ENCODE assay signal across 28 cellular contexts in the genomic region with DNA sequence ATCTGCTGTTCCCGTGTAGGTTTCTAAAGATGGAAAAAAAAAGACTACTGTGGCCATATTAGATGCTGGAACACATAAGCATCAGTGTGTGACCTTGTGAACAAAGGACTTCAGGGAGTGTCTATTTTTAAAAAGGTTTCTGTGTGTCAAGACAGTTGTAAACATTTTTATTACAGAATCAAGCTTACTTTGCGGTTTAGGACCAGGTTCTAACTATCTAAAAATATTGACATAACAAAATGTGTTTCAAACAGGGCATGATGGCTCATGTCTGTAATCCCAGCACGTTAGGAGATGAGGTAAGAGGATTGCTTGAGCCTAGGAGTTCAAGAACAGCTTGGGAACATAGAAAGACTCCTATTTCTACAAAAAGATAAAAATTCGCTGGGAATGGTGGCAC. TPM values are rescaled to one million over a fixed set of nuclear protein-coding genes. Genes with fewer than 3 reads are reported as not detected.
DNase-seq lines count a peak whose midpoint lies in the region; ATAC-seq and TF ChIP-seq lines count a peak whose summit lies in the region.
"Had no signal": no experiment of that assay in that cellular context is flagged by ENCODE, and none has a peak within 500 bp of the region (broad histone marks: within the 10 kb centered on the region; RNA-seq: fewer than 3 reads in every experiment).

No MANE protein-coding gene starts in this region.

- peak; percentile 38 for DNase-seq in NCI-H2196 (lab: John Stamatoyannopoulos, UW; ENCODE audit: unreplicated experiment)
- no peak for DNase-seq in NCI-H2196 treated with DMSO at 0.1 percent for 48 hours (lab: John Stamatoyannopoulos, UW; ENCODE audit: unreplicated experiment)
- DNase-seq in LoVo (ENCODE audit: low spot score), result peak; percentile 34
- DNase-seq in PC-3, result peak; percentile 54
- peak; percentile 45 for DNase-seq in fibroblast of villous mesenchyme (ENCODE audit: low read depth)
- DNase-seq in stimulated activated CD4-positive, alpha-beta T cell treated with anti-CD3 and anti-CD28 coated beads, Interleukin-4, amount 100 ng/mL, for 1 hour, result no peak
- DNase-seq: activated CD4-positive, alpha-beta T cell treated with anti-CD3 and anti-CD28 coated beads, Interleukin-2, amount 50 U/mL, for 48 hours; activated naive CD4-positive, alpha-beta T cell; activated naive CD8-positive, alpha-beta T cell treated with anti-CD3 and anti-CD28 coated beads, Interleukin-2, amount 50 U/mL, for 24 hours; activated T-cell treated with anti-CD3 and anti-CD28 coated beads, Interleukin-2, amount 50 U/mL, for 72 hours; colonic mucosa; effector CD4-positive, alpha-beta T cell; glutamatergic neuron; islet precursor cell; left ventricle myocardium superior; MG63; NCI-H1105 treated with DMSO at 0.1 percent for 48 hours; NCI-H187 treated with DMSO at 0.1 percent for 48 hours; NCI-H524 treated with DMSO at 0.1 percent for 48 hours; stimulated activated CD4-positive, alpha-beta T cell treated with anti-CD3 and anti-CD28 coated beads, Interleukin-1b, Interleukin-23, amount 100 ng/mL, for 48 hours; stimulated activated naive CD8-positive, alpha-beta T cell treated with anti-CD3 and anti-CD28 coated beads, Interleukin-15, Interleukin-2, amounts not matched to agents 100 U/mL and 50 U/mL, for 24 hours; T-helper 1 cell had no signal

- ATAC-seq in PC-3 (peak; percentile 92), GM19397 (IDR thresholded peaks at IDR 0.05; ENCODE audit: unreplicated experiment) (no peak), HG02885 (IDR thresholded peaks at IDR 0.05; ENCODE audit: poor library complexity, unreplicated experiment) (no peak)
- ATAC-seq: activated CD4-positive, CD25-positive, alpha-beta regulatory T cell treated with anti-CD3 and anti-CD28 coated beads, Interleukin-2, amount 50 U/mL, for 24 hours; activated naive CD8-positive, alpha-beta T cell treated with anti-CD3 and anti-CD28 coated beads, Interleukin-2, amount 50 U/mL, for 24 hours; activated T-cell treated with anti-CD3 and anti-CD28 coated beads, Interleukin-2, amount 50 U/mL, for 72 hours; left ventricle myocardium superior; stimulated activated naive CD8-positive, alpha-beta T cell treated with anti-CD3 and anti-CD28 coated beads, Interleukin-15, Interleukin-2, amounts not matched to agents 100 U/mL and 50 U/mL, for 24 hours had no signal

- H2AFZ ChIP-seq in PC-3 (ENCODE audit: low read length), result no peak overlapping the region

- H3K27ac ChIP-seq in PC-3 (ENCODE audit: low read length), result no peak overlapping the region
- H3K27ac ChIP-seq: colonic mucosa, right atrium auricular region, SK-N-MC had no signal

- CTCF ChIA-PET in PC-3 (lab: Charles Lee), result interaction anchor here (0.6 kb wide), 1 partner anchor 175 kb away, joined by 3 read pairs; no protein-coding TSS in a partner anchor

- H3K79me2 ChIP-seq in PC-3 (ENCODE audit: low read length), result no peaks in the 10 kb centered on the region

- no peaks in the 10 kb centered on the region for H3K9me3 ChIP-seq in PC-3 (ENCODE audit: low read length)
- H3K9me3 ChIP-seq: colonic mucosa, MG63, right atrium auricular region had no signal

- no TSS peak for BruUV-seq in PC-3 (replicated peaks; lab: Mats Ljungman, UMichigan)

- POLR2A ChIA-PET in PC-3 (lab: Charles Lee; ENCODE audit: unreplicated experiment), result interaction anchor here (0.7 kb wide), 1 partner anchor 9 kb away, joined by 5 read pairs; no protein-coding TSS in a partner anchor

- H3K4me3 ChIP-seq in PC-3 (ENCODE audit: low read length) (no peak overlapping the region), fibroblast of villous mesenchyme (ENCODE audit: low read depth, low read length) (no peak overlapping the region)
- H3K4me3 ChIP-seq: colonic mucosa, MG63, right atrium auricular region, SK-N-MC had no signal

- H3K36me3 ChIP-seq in PC-3 (ENCODE audit: low read depth, low read length), result no peaks in the 10 kb centered on the region
- H3K36me3 ChIP-seq: colonic mucosa, MG63, right atrium auricular region had no signal

- H3K27me3 ChIP-seq in PC-3 (ENCODE audit: low read length), result no peaks in the 10 kb centered on the region
- H3K27me3 ChIP-seq: colonic mucosa, MG63, right atrium auricular region had no signal

- H3K4me2 ChIP-seq in PC-3 (ENCODE audit: low read length), result no peak overlapping the region

- intact Hi-C loops in PC-3 (cut with micrococcal nuclease), result no loop called here

- peaks cover 10% of the 10 kb centered on the region; the same call in 1 of the 2 replicates for H3K4me1 ChIP-seq in PC-3 (ENCODE audit: insufficient read depth, low read length)
- H3K4me1 ChIP-seq: colonic mucosa, right atrium auricular region had no signal

- no peaks in the 10 kb centered on the region for H4K20me1 ChIP-seq in PC-3 (ENCODE audit: low read length)

- H3F3A ChIP-seq in PC-3 (ENCODE audit: low read length, unreplicated experiment), result no peaks in the 10 kb centered on the region

- no peak for TF ChIP-seq CTCF in PC-3 (conservative IDR thresholded peaks at IDR 0.05; ENCODE audit: low read depth, low read length)
- no peak for TF ChIP-seq CTCF in fibroblast of villous mesenchyme (IDR thresholded peaks at IDR 0.05; ENCODE audit: insufficient read depth, low read depth, low read length)

- no peak overlapping the region for H3K9ac ChIP-seq in PC-3 (ENCODE audit: low read length)

- no peaks in the 10 kb centered on the region for H3K9me2 ChIP-seq in PC-3 (replicated peaks; ENCODE audit: low read length)

RNA-seq across cellular contexts. Expression of a gene that starts 7.1 kb away (rescaled TPM):
- total RNA-seq in PC-3 (2014; rRNA removed), result 15.0 and 22.0 TPM in 2 replicates
- total RNA-seq in fibroblast of villous mesenchyme, result 15.5 and 21.3 TPM in 2 replicates

RNA-seq across cellular contexts. Expression of a gene that starts 25.3 kb away (rescaled TPM):
- total RNA-seq in PC-3 (2014; rRNA removed) (8.2 and 9.4 TPM in 2 replicates), fibroblast of villous mesenchyme (2.3 and 2.6 TPM in 2 replicates)
- total RNA-seq: HT1080, left ventricle myocardium superior, right atrium auricular region had no signal

Comparison
In these comparisons a context has a peak if more than half of its experiments do, and no peak if none do; other contexts are left out.
1. DNase-seq: peak in NCI-H2196 (single experiment), LoVo (single experiment), PC-3 (single experiment) and fibroblast of villous mesenchyme (single experiment); none in NCI-H2196 treated with DMSO at 0.1 percent for 48 hours (single experiment) and stimulated activated CD4-positive, alpha-beta T cell treated with anti-CD3 and anti-CD28 coated beads, Interleukin-4, amount 100 ng/mL, for 1 hour (single experiment).